26 cellular contexts compared by ENCODE assay signal in genomic region chr10:132276179-132276675, GRCh38.
"Had no signal": no experiment of that assay in that cellular context is flagged by ENCODE, and none has a peak within 500 bp of the region (broad histone marks: within the 10 kb centered on the region; RNA-seq: fewer than 3 reads in every experiment).

No MANE protein-coding gene starts in this region.

- H3K36me3 ChIP-seq: colonic mucosa, esophagus muscularis mucosa, gastroesophageal sphincter, heart left ventricle, prostate gland, right atrium auricular region, sigmoid colon, thoracic aorta, tibial nerve, upper lobe of left lung had no signal

- H3K4me3 ChIP-seq: colonic mucosa, esophagus muscularis mucosa, gastroesophageal sphincter, heart left ventricle, prostate gland, right atrium auricular region, sigmoid colon, skin epidermis, thoracic aorta, tibial nerve, upper lobe of left lung had no signal

- H3K9me3 Mint-ChIP-seq: immature natural killer cell; natural killer cell treated with Interleukin-12 subunit alpha and Interleukin-12 subunit beta and Interleukin-15 and Interleukin-18, amount 100 ng/mL, for 72 hours; neural crest cell; stimulated activated naive CD8-positive, alpha-beta T cell treated with anti-CD3 and anti-CD28 coated beads, Interleukin-15, Interleukin-2, amounts not matched to agents 100 ng/mL and 50 ng/mL, for 24 hours had no signal

- H3K36me3 Mint-ChIP-seq: natural killer cell treated with Interleukin-12 subunit alpha and Interleukin-12 subunit beta and Interleukin-15 and Interleukin-18, amount 100 ng/mL, for 72 hours had no signal

- ATAC-seq: foreskin keratinocyte; gastroesophageal sphincter; heart left ventricle; natural killer cell treated with Interleukin-12 subunit alpha and Interleukin-12 subunit beta and Interleukin-15 and Interleukin-18, amount 100 ng/mL, for 72 hours; stimulated activated naive B cell treated with anti-CD40 and anti-IgM and Interleukin-4, amounts not matched to agents 10 μg/mL and 1 μg/mL and 100 μg/mL, for 72 hours had no signal

- H3K27ac ChIP-seq: colonic mucosa, esophagus muscularis mucosa, foreskin keratinocyte, gastroesophageal sphincter, heart left ventricle, prostate gland, right atrium auricular region, sigmoid colon, skin epidermis, thoracic aorta, tibial nerve, upper lobe of left lung had no signal

- H3K27me3 Mint-ChIP-seq: natural killer cell treated with Interleukin-12 subunit alpha and Interleukin-12 subunit beta and Interleukin-15 and Interleukin-18, amount 100 ng/mL, for 72 hours; stimulated activated naive CD8-positive, alpha-beta T cell treated with anti-CD3 and anti-CD28 coated beads, Interleukin-15, Interleukin-2, amounts not matched to agents 100 ng/mL and 50 ng/mL, for 24 hours had no signal

- H3K27me3 ChIP-seq: colonic mucosa, esophagus muscularis mucosa, foreskin keratinocyte, gastroesophageal sphincter, heart left ventricle, right atrium auricular region, sigmoid colon, tibial nerve, upper lobe of left lung had no signal

- H3K27ac Mint-ChIP-seq: dendritic cell treated with granulocyte-macrophage colony-stimulating factor and Interleukin-4, amounts not matched to agents 40 ng/mL and 50 ng/mL, for 4 days; immature natural killer cell; naive B cell; natural killer cell treated with Interleukin-12 subunit alpha and Interleukin-12 subunit beta and Interleukin-15 and Interleukin-18, amount 100 ng/mL, for 72 hours; stimulated activated naive B cell treated with anti-CD40 and anti-IgM and Interleukin-4, amounts not matched to agents 10 μg/mL and 1 μg/mL and 100 μg/mL, for 72 hours; stimulated activated naive CD8-positive, alpha-beta T cell treated with anti-CD3 and anti-CD28 coated beads, Interleukin-15, Interleukin-2, amounts not matched to agents 100 ng/mL and 50 ng/mL, for 24 hours had no signal

- H3K4me1 ChIP-seq: colonic mucosa, foreskin keratinocyte, heart left ventricle, prostate gland, right atrium auricular region had no signal

- DNase-seq: central memory CD4-positive, alpha-beta T cell; colonic mucosa; effector CD8-positive, alpha-beta T cell; foreskin keratinocyte; hypothalamus; immature natural killer cell; islet precursor cell; mammary epithelial cell; naive B cell; sigmoid colon; stimulated activated CD4-positive, alpha-beta T cell treated with anti-CD3 and anti-CD28 coated beads, Interleukin-15, amount 100 ng/mL, for 24 hours; stimulated activated CD4-positive, alpha-beta T cell treated with anti-CD3 and anti-CD28 coated beads, Interleukin-2, amount 100 ng/mL, for 48 hours; stimulated activated naive B cell treated with anti-CD40 and anti-IgM and Interleukin-4, amounts not matched to agents 10 μg/mL and 1 μg/mL and 100 μg/mL, for 72 hours had no signal

- H3K9me3 ChIP-seq: colonic mucosa, esophagus muscularis mucosa, gastroesophageal sphincter, heart left ventricle, prostate gland, right atrium auricular region, sigmoid colon, thoracic aorta, tibial nerve, upper lobe of left lung had no signal

- H3K4me3 Mint-ChIP-seq: dendritic cell treated with granulocyte-macrophage colony-stimulating factor and Interleukin-4, amounts not matched to agents 40 ng/mL and 50 ng/mL, for 4 days; immature natural killer cell; natural killer cell treated with Interleukin-12 subunit alpha and Interleukin-12 subunit beta and Interleukin-15 and Interleukin-18, amount 100 ng/mL, for 72 hours; neural crest cell; stimulated activated naive B cell treated with anti-CD40 and anti-IgM and Interleukin-4, amounts not matched to agents 10 μg/mL and 1 μg/mL and 100 μg/mL, for 72 hours; stimulated activated naive CD8-positive, alpha-beta T cell treated with anti-CD3 and anti-CD28 coated beads, Interleukin-15, Interleukin-2, amounts not matched to agents 100 ng/mL and 50 ng/mL, for 24 hours had no signal
